26 cellular contexts compared by ENCODE assay signal in genomic region chr12:21826549-21826940, GRCh38. TPM values are rescaled to one million over a fixed set of nuclear protein-coding genes. Genes with fewer than 3 reads are reported as not detected.
"Had no signal": no experiment of that assay in that cellular context is flagged by ENCODE, and none has a peak within 500 bp of the region (broad histone marks: within the 10 kb centered on the region; RNA-seq: fewer than 3 reads in every experiment).

No MANE protein-coding gene starts in this region.

- DNase-seq: activated CD4-positive, alpha-beta memory T cell treated with anti-CD3 and anti-CD28 coated beads, Interleukin-2, amount 10 ng/mL, durations not matched to agents 7 days and 5 days; activated CD4-positive, alpha-beta T cell treated with anti-CD3 and anti-CD28 coated beads for 36 hours; activated CD4-positive, alpha-beta T cell treated with anti-CD3 and anti-CD28 coated beads, Interleukin-2, amount 50 U/mL, for 1 hour; activated naive CD4-positive, alpha-beta T cell treated with anti-CD3 and anti-CD28 coated beads, Interleukin-2, amount 50 U/mL, for 16 hours; activated naive CD8-positive, alpha-beta T cell treated with anti-CD3 and anti-CD28 coated beads, Interleukin-2, amount 10 ng/mL, durations not matched to agents 7 days and 5 days; activated T-cell treated with anti-CD3 and anti-CD28 coated beads for 4 hours; activated T-cell treated with anti-CD3 and anti-CD28 coated beads, Interleukin-2, amount 50 U/mL, for 72 hours; adrenal gland; anterior cingulate cortex; Kasumi-1; NCI-H1105 treated with DMSO at 0.1 percent for 48 hours; NCI-H146; NCI-H2107; NCI-H2171 treated with DMSO at 0.1 percent for 48 hours; NCI-H226; NCI-H526; NCI-H774; RPMI8226; T-helper 1 cell; WERI-Rb-1 had no signal

- H3K27me3 ChIP-seq: adrenal gland had no signal

- H3K9me3 ChIP-seq: adrenal gland had no signal

- ATAC-seq: activated CD4-positive, alpha-beta T cell treated with anti-CD3 and anti-CD28 coated beads for 36 hours; activated T-cell treated with anti-CD3 and anti-CD28 coated beads, Interleukin-2, amount 50 U/mL, for 72 hours; K562; Panc1 had no signal

- H3K27ac ChIP-seq: SK-N-MC, WERI-Rb-1 had no signal

- H3K36me3 ChIP-seq: adrenal gland, WERI-Rb-1 had no signal

- H3K4me3 ChIP-seq: adrenal gland, K562, SK-N-MC had no signal

RNA-seq across cellular contexts. Expression of gene KCNJ8, which starts 52.0 kb away (rescaled TPM):
- total RNA-seq: activated CD4-positive, alpha-beta memory T cell treated with anti-CD3 and anti-CD28 coated beads, Interleukin-2, amount 10 ng/mL, durations not matched to agents 7 days and 5 days; activated CD4-positive, alpha-beta T cell treated with anti-CD3 and anti-CD28 coated beads for 36 hours; activated CD8-positive, alpha-beta memory T cell treated with anti-CD3 and anti-CD28 coated beads for 36 hours; activated naive CD8-positive, alpha-beta T cell treated with anti-CD3 and anti-CD28 coated beads, Interleukin-2, amount 10 ng/mL, durations not matched to agents 7 days and 5 days; activated T-cell treated with anti-CD3 and anti-CD28 coated beads, Interleukin-2, amount 50 U/mL, for 72 hours; activated T-helper 2 cell treated with anti-CD3 and anti-CD28 coated beads, Interferon-gamma antibody, Interleukin-2, Interleukin-4, amounts not matched to agents 10 μg/mL and 5 μg/mL and 100 μg/mL, durations not matched to agents 14 hours and 24 hours and 36 hours; T-helper 2 cell treated with Interferon-gamma antibody and Interleukin-4, amounts not matched to agents 100 ng/mL and 5 ng/mL, for 36 hours had no signal
